Comparison of ENCODE assay signal across 1 cellular context in the genomic region with DNA sequence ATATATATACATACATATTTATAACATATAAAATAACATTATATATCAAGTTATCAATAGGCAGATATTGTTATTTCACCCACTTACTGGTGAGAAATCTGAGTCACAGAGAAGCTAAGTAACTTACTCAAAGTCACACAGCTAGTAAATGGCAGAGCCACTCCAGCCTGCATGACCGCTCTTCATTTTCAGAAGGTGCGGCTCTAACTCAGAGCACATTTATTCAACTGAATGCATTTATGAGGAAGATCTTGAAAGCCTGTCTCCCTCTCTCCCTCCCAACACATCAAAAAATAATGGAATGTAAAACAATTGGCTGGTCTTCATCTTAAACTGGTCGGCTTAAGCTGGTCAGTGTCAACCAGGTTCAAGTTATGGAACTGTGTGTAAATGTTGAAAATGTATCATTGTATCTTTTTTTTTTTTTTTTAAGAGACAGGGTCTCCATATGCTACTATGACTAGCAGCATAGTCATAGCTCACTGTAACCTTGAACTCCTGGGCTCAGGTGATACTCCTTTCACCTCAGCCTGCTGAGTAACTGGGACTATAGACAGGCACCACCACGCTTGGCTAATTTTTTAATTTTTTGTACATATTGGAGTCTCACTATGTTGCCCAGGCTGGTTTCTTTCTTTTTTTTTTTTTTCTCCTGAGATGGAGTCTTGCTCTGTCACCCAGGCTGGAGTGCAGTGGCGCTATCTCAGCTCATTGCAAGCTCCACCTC.
A peak's percentile ranks its signal among the peaks of the same experiment; 100 is the strongest.
TF ChIP-seq lines count a peak whose summit lies in the region.

No MANE protein-coding gene starts in this region.

TF ChIP-seq in HepG2, 621 proteins besides CTCF, POLR2A, EP300 and RAD21 (continued from another document and continues in another):
- TF ChIP-seq, protein P1, sequence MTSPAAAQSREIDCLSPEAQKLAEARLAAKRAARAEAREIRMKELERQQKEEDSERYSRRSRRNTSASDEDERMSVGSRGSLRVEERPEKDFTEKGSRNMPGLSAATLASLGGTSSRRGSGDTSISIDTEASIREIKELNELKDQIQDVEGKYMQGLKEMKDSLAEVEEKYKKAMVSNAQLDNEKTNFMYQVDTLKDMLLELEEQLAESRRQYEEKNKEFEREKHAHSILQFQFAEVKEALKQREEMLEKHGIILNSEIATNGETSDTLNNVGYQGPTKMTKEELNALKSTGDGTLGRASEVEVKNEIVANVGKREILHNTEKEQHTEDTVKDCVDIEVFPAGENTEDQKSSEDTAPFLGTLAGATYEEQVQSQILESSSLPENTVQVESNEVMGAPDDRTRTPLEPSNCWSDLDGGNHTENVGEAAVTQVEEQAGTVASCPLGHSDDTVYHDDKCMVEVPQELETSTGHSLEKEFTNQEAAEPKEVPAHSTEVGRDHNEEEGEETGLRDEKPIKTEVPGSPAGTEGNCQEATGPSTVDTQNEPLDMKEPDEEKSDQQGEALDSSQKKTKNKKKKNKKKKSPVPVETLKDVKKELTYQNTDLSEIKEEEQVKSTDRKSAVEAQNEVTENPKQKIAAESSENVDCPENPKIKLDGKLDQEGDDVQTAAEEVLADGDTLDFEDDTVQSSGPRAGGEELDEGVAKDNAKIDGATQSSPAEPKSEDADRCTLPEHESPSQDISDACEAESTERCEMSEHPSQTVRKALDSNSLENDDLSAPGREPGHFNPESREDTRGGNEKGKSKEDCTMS (CRISPR knock-in tag; conservative IDR thresholded peaks at IDR 0.05), result no peak
- TF ChIP-seq FOSL1 (CRISPR knock-in tag; IDR thresholded peaks at IDR 0.05; ENCODE audit: borderline replicate concordance) (0 out of 2 replicates have a peak, but pooled peaks have one; percentile 15), NR2F1 (CRISPR knock-in tag; IDR thresholded peaks at IDR 0.05) (0 out of 4 replicates have a peak, but pooled peaks of 1 of the 2 experiments have one; percentile 27), FOXA3 (CRISPR knock-in tag; IDR thresholded peaks at IDR 0.05) (no peak), ZNF260 (CRISPR knock-in tag; IDR thresholded peaks at IDR 0.05; ENCODE audit: borderline replicate concordance, low read depth) (no peak), SP4 (CRISPR knock-in tag; IDR thresholded peaks at IDR 0.05) (no peak), MED13 (CRISPR knock-in tag; IDR thresholded peaks at IDR 0.05) (0 out of 2 replicates have a peak, but pooled peaks have one; percentile 4), ZMYM2 (CRISPR knock-in tag; IDR thresholded peaks at IDR 0.05) (0 out of 2 replicates have a peak, but pooled peaks have one; percentile 0), KMT2A (CRISPR knock-in tag; IDR thresholded peaks at IDR 0.05) (no peak), ZNF121 (CRISPR knock-in tag; IDR thresholded peaks at IDR 0.05) (peak; percentile 90), ZNF10 (CRISPR knock-in tag; IDR thresholded peaks at IDR 0.05; ENCODE audit: borderline replicate concordance, low read depth) (no peak), ZNF879 (CRISPR knock-in tag; IDR thresholded peaks at IDR 0.05) (no peak), HNF4A (CRISPR knock-in tag; IDR thresholded peaks at IDR 0.05) (peak; percentile 41; the same call in 1 of the 2 replicates), ZNF101 (CRISPR knock-in tag; IDR thresholded peaks at IDR 0.05; ENCODE audit: borderline replicate concordance, low read depth) (no peak), RXRA (CRISPR knock-in tag; IDR thresholded peaks at IDR 0.05) (peak; percentile 29; the same call in 1 of the 2 replicates), POGZ (CRISPR knock-in tag; IDR thresholded peaks at IDR 0.05) (0 out of 2 replicates have a peak, but pooled peaks have one; percentile 26), RORA (CRISPR knock-in tag; IDR thresholded peaks at IDR 0.05) (no peak), ZFP90 (CRISPR knock-in tag; IDR thresholded peaks at IDR 0.05; ENCODE audit: borderline replicate concordance) (no peak), HOXA7 (CRISPR knock-in tag; IDR thresholded peaks at IDR 0.05) (no peak), HOXD1 (CRISPR knock-in tag; IDR thresholded peaks at IDR 0.05) (no peak), ZNF790 (CRISPR knock-in tag; IDR thresholded peaks at IDR 0.05; ENCODE audit: borderline replicate concordance) (no peak), RARA (CRISPR knock-in tag; IDR thresholded peaks at IDR 0.05) (peak; percentile 71), FOXK2 (IDR thresholded peaks at IDR 0.05) (no peak), ZNF660 (CRISPR knock-in tag; IDR thresholded peaks at IDR 0.05; ENCODE audit: borderline replicate concordance, low read depth) (no peak), ZNF264 (CRISPR knock-in tag; IDR thresholded peaks at IDR 0.05) (no peak), ZSCAN31 (CRISPR knock-in tag; IDR thresholded peaks at IDR 0.05; ENCODE audit: low read depth) (no peak), NCOA2 (CRISPR knock-in tag; IDR thresholded peaks at IDR 0.05) (no peak), ZNF124 (CRISPR knock-in tag; IDR thresholded peaks at IDR 0.05) (no peak), RXRB (CRISPR knock-in tag; IDR thresholded peaks at IDR 0.05; ENCODE audit: borderline replicate concordance) (0 out of 2 replicates have a peak, but pooled peaks have one; percentile 23), ZNF749 (CRISPR knock-in tag; IDR thresholded peaks at IDR 0.05; ENCODE audit: borderline replicate concordance) (no peak)
- TF ChIP-seq, protein P2, sequence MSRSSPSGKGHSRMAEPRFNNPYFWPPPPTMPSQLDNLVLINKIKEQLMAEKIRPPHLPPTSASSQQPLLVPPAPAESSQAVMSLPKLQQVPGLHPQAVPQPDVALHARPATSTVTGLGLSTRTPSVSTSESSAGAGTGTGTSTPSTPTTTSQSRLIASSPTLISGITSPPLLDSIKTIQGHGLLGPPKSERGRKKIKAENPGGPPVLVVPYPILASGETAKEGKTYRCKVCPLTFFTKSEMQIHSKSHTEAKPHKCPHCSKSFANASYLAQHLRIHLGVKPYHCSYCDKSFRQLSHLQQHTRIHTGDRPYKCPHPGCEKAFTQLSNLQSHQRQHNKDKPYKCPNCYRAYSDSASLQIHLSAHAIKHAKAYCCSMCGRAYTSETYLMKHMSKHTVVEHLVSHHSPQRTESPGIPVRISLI (CRISPR knock-in tag; IDR thresholded peaks at IDR 0.05; ENCODE audit: borderline replicate concordance), result peak; percentile 72; the same call in 1 of the 2 replicates
- TF ChIP-seq, protein P3, sequence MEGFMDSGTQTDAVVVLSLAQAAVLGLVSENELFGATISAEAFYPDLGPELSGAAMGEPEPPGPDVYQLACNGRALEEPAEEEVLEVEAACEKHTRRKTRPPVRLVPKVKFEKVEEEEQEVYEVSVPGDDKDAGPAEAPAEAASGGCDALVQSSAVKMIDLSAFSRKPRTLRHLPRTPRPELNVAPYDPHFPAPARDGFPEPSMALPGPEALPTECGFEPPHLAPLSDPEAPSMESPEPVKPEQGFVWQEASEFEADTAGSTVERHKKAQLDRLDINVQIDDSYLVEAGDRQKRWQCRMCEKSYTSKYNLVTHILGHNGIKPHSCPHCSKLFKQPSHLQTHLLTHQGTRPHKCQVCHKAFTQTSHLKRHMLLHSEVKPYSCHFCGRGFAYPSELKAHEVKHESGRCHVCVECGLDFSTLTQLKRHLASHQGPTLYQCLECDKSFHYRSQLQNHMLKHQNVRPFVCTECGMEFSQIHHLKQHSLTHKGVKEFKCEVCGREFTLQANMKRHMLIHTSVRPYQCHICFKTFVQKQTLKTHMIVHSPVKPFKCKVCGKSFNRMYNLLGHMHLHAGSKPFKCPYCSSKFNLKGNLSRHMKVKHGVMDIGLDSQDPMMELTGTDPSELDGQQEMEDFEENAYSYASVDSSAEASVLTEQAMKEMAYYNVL (CRISPR knock-in tag; IDR thresholded peaks at IDR 0.05; ENCODE audit: borderline replicate concordance), result no peak
- TF ChIP-seq, protein P4, sequence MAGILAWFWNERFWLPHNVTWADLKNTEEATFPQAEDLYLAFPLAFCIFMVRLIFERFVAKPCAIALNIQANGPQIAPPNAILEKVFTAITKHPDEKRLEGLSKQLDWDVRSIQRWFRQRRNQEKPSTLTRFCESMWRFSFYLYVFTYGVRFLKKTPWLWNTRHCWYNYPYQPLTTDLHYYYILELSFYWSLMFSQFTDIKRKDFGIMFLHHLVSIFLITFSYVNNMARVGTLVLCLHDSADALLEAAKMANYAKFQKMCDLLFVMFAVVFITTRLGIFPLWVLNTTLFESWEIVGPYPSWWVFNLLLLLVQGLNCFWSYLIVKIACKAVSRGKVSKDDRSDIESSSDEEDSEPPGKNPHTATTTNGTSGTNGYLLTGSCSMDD (CRISPR knock-in tag; IDR thresholded peaks at IDR 0.05), result no peak
- TF ChIP-seq, protein P5, sequence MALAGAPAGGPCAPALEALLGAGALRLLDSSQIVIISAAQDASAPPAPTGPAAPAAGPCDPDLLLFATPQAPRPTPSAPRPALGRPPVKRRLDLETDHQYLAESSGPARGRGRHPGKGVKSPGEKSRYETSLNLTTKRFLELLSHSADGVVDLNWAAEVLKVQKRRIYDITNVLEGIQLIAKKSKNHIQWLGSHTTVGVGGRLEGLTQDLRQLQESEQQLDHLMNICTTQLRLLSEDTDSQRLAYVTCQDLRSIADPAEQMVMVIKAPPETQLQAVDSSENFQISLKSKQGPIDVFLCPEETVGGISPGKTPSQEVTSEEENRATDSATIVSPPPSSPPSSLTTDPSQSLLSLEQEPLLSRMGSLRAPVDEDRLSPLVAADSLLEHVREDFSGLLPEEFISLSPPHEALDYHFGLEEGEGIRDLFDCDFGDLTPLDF (CRISPR knock-in tag; IDR thresholded peaks at IDR 0.05), result no peak
- TF ChIP-seq, protein P6, sequence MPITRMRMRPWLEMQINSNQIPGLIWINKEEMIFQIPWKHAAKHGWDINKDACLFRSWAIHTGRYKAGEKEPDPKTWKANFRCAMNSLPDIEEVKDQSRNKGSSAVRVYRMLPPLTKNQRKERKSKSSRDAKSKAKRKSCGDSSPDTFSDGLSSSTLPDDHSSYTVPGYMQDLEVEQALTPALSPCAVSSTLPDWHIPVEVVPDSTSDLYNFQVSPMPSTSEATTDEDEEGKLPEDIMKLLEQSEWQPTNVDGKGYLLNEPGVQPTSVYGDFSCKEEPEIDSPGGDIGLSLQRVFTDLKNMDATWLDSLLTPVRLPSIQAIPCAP (CRISPR knock-in tag; IDR thresholded peaks at IDR 0.05; ENCODE audit: low read depth), result no peak
- TF ChIP-seq, protein P7, sequence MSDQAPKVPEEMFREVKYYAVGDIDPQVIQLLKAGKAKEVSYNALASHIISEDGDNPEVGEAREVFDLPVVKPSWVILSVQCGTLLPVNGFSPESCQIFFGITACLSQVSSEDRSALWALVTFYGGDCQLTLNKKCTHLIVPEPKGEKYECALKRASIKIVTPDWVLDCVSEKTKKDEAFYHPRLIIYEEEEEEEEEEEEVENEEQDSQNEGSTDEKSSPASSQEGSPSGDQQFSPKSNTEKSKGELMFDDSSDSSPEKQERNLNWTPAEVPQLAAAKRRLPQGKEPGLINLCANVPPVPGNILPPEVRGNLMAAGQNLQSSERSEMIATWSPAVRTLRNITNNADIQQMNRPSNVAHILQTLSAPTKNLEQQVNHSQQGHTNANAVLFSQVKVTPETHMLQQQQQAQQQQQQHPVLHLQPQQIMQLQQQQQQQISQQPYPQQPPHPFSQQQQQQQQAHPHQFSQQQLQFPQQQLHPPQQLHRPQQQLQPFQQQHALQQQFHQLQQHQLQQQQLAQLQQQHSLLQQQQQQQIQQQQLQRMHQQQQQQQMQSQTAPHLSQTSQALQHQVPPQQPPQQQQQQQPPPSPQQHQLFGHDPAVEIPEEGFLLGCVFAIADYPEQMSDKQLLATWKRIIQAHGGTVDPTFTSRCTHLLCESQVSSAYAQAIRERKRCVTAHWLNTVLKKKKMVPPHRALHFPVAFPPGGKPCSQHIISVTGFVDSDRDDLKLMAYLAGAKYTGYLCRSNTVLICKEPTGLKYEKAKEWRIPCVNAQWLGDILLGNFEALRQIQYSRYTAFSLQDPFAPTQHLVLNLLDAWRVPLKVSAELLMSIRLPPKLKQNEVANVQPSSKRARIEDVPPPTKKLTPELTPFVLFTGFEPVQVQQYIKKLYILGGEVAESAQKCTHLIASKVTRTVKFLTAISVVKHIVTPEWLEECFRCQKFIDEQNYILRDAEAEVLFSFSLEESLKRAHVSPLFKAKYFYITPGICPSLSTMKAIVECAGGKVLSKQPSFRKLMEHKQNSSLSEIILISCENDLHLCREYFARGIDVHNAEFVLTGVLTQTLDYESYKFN (CRISPR knock-in tag; conservative IDR thresholded peaks at IDR 0.05), result no peak
- TF ChIP-seq, protein P8, sequence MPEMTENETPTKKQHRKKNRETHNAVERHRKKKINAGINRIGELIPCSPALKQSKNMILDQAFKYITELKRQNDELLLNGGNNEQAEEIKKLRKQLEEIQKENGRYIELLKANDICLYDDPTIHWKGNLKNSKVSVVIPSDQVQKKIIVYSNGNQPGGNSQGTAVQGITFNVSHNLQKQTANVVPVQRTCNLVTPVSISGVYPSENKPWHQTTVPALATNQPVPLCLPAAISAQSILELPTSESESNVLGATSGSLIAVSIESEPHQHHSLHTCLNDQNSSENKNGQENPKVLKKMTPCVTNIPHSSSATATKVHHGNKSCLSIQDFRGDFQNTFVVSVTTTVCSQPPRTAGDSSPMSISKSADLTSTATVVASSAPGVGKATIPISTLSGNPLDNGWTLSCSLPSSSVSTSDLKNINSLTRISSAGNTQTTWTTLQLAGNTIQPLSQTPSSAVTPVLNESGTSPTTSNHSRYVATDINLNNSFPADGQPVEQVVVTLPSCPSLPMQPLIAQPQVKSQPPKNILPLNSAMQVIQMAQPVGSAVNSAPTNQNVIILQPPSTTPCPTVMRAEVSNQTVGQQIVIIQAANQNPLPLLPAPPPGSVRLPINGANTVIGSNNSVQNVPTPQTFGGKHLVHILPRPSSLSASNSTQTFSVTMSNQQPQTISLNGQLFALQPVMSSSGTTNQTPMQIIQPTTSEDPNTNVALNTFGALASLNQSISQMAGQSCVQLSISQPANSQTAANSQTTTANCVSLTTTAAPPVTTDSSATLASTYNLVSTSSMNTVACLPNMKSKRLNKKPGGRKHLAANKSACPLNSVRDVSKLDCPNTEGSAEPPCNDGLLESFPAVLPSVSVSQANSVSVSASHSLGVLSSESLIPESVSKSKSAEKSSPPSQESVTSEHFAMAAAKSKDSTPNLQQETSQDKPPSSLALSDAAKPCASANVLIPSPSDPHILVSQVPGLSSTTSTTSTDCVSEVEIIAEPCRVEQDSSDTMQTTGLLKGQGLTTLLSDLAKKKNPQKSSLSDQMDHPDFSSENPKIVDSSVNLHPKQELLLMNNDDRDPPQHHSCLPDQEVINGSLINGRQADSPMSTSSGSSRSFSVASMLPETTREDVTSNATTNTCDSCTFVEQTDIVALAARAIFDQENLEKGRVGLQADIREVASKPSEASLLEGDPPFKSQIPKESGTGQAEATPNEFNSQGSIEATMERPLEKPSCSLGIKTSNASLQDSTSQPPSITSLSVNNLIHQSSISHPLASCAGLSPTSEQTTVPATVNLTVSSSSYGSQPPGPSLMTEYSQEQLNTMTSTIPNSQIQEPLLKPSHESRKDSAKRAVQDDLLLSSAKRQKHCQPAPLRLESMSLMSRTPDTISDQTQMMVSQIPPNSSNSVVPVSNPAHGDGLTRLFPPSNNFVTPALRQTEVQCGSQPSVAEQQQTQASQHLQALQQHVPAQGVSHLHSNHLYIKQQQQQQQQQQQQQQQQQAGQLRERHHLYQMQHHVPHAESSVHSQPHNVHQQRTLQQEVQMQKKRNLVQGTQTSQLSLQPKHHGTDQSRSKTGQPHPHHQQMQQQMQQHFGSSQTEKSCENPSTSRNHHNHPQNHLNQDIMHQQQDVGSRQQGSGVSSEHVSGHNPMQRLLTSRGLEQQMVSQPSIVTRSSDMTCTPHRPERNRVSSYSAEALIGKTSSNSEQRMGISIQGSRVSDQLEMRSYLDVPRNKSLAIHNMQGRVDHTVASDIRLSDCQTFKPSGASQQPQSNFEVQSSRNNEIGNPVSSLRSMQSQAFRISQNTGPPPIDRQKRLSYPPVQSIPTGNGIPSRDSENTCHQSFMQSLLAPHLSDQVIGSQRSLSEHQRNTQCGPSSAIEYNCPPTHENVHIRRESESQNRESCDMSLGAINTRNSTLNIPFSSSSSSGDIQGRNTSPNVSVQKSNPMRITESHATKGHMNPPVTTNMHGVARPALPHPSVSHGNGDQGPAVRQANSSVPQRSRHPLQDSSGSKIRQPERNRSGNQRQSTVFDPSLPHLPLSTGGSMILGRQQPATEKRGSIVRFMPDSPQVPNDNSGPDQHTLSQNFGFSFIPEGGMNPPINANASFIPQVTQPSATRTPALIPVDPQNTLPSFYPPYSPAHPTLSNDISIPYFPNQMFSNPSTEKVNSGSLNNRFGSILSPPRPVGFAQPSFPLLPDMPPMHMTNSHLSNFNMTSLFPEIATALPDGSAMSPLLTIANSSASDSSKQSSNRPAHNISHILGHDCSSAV (CRISPR knock-in tag; IDR thresholded peaks at IDR 0.05; ENCODE audit: borderline replicate concordance), result no peak
